Comparison of ENCODE assay signal across 8 cellular contexts in the genomic region with DNA sequence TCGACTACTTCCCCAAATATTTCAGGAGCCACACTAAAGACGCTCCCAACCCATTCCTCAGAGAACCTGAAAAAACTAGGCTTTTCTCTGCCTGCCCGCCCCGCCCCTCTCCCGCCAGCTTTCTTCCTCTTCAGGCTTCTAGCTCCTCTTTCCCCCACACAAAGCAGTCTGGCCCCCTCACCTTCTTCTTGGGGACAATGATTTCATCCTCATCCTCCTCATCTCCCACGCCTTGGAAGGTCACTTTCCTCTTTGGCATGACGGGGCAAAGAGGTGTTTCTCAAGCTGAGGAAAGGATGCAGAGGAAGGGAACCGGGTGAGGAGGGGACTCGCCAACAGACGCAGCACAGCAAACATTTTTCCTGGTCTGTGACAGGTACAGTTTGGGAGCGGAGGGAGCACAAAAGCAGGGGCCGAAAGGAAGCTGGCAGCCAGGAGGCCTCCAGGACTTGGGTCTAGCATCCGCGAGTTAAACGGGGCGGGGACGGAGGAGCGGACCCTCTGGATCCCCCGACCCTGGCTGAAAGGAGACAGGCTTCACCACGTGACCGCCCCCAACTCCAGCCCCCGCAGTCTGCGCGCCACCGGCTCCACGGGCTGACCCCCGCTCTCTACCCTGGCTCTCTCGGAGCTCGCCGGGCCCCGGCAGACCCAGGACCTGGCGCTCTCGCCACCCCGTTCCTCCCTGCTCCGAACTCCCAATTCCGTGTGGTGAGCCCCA. TPM values are rescaled to one million over a fixed set of nuclear protein-coding genes. Genes with fewer than 3 reads are reported as not detected.
DNase-seq lines count a peak whose midpoint lies in the region; ATAC-seq and TF ChIP-seq lines count a peak whose summit lies in the region.

No MANE protein-coding gene starts in this region.

- H3K9me3 ChIP-seq in MG63, result no peaks in the 10 kb centered on the region

- peak overlapping the region; percentile 93 for H3K4me3 Mint-ChIP-seq in mesothelial cell of epicardium

- no peak for ATAC-seq in HG03571 (IDR thresholded peaks at IDR 0.05; ENCODE audit: unreplicated experiment)

- peak overlapping the region; percentile 96 for H3K4me3 ChIP-seq in MG63

- TF ChIP-seq CTCF in mesothelial cell of epicardium (IDR thresholded peaks at IDR 0.05; ENCODE audit: unreplicated experiment), result no peak

- peaks cover 69% of the 10 kb centered on the region for H3K36me3 ChIP-seq in MG63

- H3K27ac ChIP-seq in cingulate gyrus (ENCODE audit: low read depth, low read length), result peak overlapping the region; percentile 95

- no peaks in the 10 kb centered on the region for H3K27me3 Mint-ChIP-seq in mesothelial cell of epicardium (ENCODE audit: low read depth)

- DNase-seq in activated T-cell treated with anti-CD3 and anti-CD28 coated beads, Interleukin-2, amount 50 U/mL, for 1 hour, result peak; percentile 40
- DNase-seq in activated T-cell treated with anti-CD3 and anti-CD28 coated beads for 4 hours (no peak), MG63 (no peak), mesothelial cell of epicardium (ENCODE audit: low spot score in 2 of 2, unreplicated experiment in 2 of 2) (no peak), SHP77 (lab: John Stamatoyannopoulos, UW) (no peak), cortex of kidney (lab: John Stamatoyannopoulos, UW) (no peak)

- H3K4me1 Mint-ChIP-seq in mesothelial cell of epicardium, result peaks cover 17% of the 10 kb centered on the region

- H3K27ac Mint-ChIP-seq in mesothelial cell of epicardium, result peak overlapping the region; percentile 99

- H3K27me3 ChIP-seq in MG63, result no peaks in the 10 kb centered on the region

- peaks cover 13% of the 10 kb centered on the region for H3K36me3 Mint-ChIP-seq in mesothelial cell of epicardium

- H3K9me3 Mint-ChIP-seq in mesothelial cell of epicardium, result no peaks in the 10 kb centered on the region

RNA-seq across cellular contexts. Expression of a gene that starts 0.5 kb away (rescaled TPM):
- total RNA-seq in MG63 (2014; rRNA removed; shearing (Covaris generic); ENCODE audit: low replicate concordance), result 43.8 and 70.0 TPM in 2 replicates
- total RNA-seq in mesothelial cell of epicardium, result 63.7 to 63.9 TPM (median 63.9 TPM) in 3 replicates

RNA-seq across cellular contexts. Expression of a gene that starts 15.7 kb away (rescaled TPM):
- total RNA-seq in MG63 (2014; rRNA removed; shearing (Covaris generic); ENCODE audit: low replicate concordance), result 40.3 and 60.6 TPM in 2 replicates
- 59.6 to 64.1 TPM (median 64.0 TPM) in 3 replicates for total RNA-seq in mesothelial cell of epicardium

RNA-seq across cellular contexts. Expression of a gene that starts 20.0 kb away (rescaled TPM):
- total RNA-seq in MG63 (2014; rRNA removed; shearing (Covaris generic); ENCODE audit: low replicate concordance), result not detected in 2 replicates
- total RNA-seq in mesothelial cell of epicardium, result 1.4 to 4.4 TPM (median 2.8 TPM) in 3 replicates

RNA-seq across cellular contexts. Expression of a gene that starts 27.8 kb away (rescaled TPM):
- total RNA-seq in MG63 (2014; rRNA removed; shearing (Covaris generic); ENCODE audit: low replicate concordance), result not detected in 2 replicates
- 0.86 to 1.6 TPM (median 1.4 TPM) in 3 replicates for total RNA-seq in mesothelial cell of epicardium

RNA-seq across cellular contexts. Expression of a gene that starts 40.6 kb away (rescaled TPM):
- 17.2 and 19.8 TPM in 2 replicates for total RNA-seq in MG63 (2014; rRNA removed; shearing (Covaris generic); ENCODE audit: low replicate concordance)
- 24.2 to 25.2 TPM (median 24.8 TPM) in 3 replicates for total RNA-seq in mesothelial cell of epicardium
